ENCODE assay signal across 23 cellular contexts in genomic region chr3:87361271-87361670, GRCh38.
"Had no signal": no experiment of that assay in that cellular context is flagged by ENCODE, and none has a peak within 500 bp of the region (broad histone marks: within the 10 kb centered on the region; RNA-seq: fewer than 3 reads in every experiment).

No MANE protein-coding gene starts in this region.

- H3K27me3 ChIP-seq: right atrium auricular region, suprapubic skin, tibial artery, upper lobe of right lung had no signal

- H3K36me3 Mint-ChIP-seq: activated naive CD4-positive, alpha-beta T cell treated with anti-CD3 and anti-CD28 coated beads, Interleukin-2, amount 50 U/mL, for 72 hours; natural killer cell treated with Interleukin-12 subunit alpha and Interleukin-12 subunit beta and Interleukin-15 and Interleukin-18, amount 100 ng/mL, for 72 hours; stimulated activated naive B cell treated with anti-CD40 and anti-IgM and Interleukin-4, amounts not matched to agents 10 μg/mL and 1 μg/mL and 100 μg/mL, for 72 hours had no signal

- H3K4me1 Mint-ChIP-seq: activated CD4-positive, alpha-beta T cell treated with anti-CD3 and anti-CD28 coated beads for 36 hours; central memory CD8-positive, alpha-beta T cell; endodermal cell; stimulated activated naive B cell treated with anti-CD40 and anti-IgM and Interleukin-4, amounts not matched to agents 10 μg/mL and 1 μg/mL and 100 μg/mL, for 72 hours had no signal

- H3K27ac ChIP-seq: right atrium auricular region, suprapubic skin, tibial artery, upper lobe of right lung had no signal

- H3K4me1 ChIP-seq: right atrium auricular region, suprapubic skin, upper lobe of right lung had no signal

- H3K27ac Mint-ChIP-seq: activated CD4-positive, alpha-beta T cell treated with anti-CD3 and anti-CD28 coated beads for 36 hours; activated naive CD4-positive, alpha-beta T cell treated with anti-CD3 and anti-CD28 coated beads, Interleukin-2, amount 50 U/mL, for 72 hours; activated T-cell treated with anti-CD3 and anti-CD28 coated beads, Interleukin-2, amount 50 U/mL, for 72 hours; dendritic cell treated with granulocyte-macrophage colony-stimulating factor and Interleukin-4, amounts not matched to agents 40 ng/mL and 50 ng/mL, for 4 days; endodermal cell; natural killer cell treated with Interleukin-12 subunit alpha and Interleukin-12 subunit beta and Interleukin-15 and Interleukin-18, amount 100 ng/mL, for 72 hours; stimulated activated naive B cell treated with anti-CD40 and anti-IgM and Interleukin-4, amounts not matched to agents 10 μg/mL and 1 μg/mL and 100 μg/mL, for 72 hours had no signal

- H3K36me3 ChIP-seq: right atrium auricular region, suprapubic skin, tibial artery, upper lobe of right lung had no signal

- H3K9me3 ChIP-seq: mucosa of descending colon, right atrium auricular region, suprapubic skin, tibial artery, upper lobe of right lung had no signal

- DNase-seq: activated CD4-positive, alpha-beta T cell treated with anti-CD3 and anti-CD28 coated beads for 36 hours; activated CD4-positive, CD25-positive, alpha-beta regulatory T cell; activated naive CD4-positive, alpha-beta T cell; activated T-cell treated with anti-CD3 and anti-CD28 coated beads for 4 hours; activated T-cell treated with anti-CD3 and anti-CD28 coated beads, Interleukin-2, amount 50 U/mL, for 72 hours; anterior cingulate cortex; endodermal cell; head of caudate nucleus; hippocampal formation; left cardiac atrium; left ventricle myocardium superior; mucosa of descending colon; stimulated activated CD4-positive, alpha-beta T cell treated with anti-CD3 and anti-CD28 coated beads, Interleukin-1b, Interleukin-23, amount 100 ng/mL, for 48 hours; stimulated activated naive B cell treated with anti-CD40 and anti-IgM and Interleukin-4, amounts not matched to agents 10 μg/mL and 1 μg/mL and 100 μg/mL, for 72 hours; tibial artery; upper lobe of right lung had no signal

- H3K4me3 ChIP-seq: mucosa of descending colon, right atrium auricular region, smooth muscle cell, suprapubic skin, tibial artery, upper lobe of right lung had no signal

- H3K27me3 Mint-ChIP-seq: dendritic cell treated with granulocyte-macrophage colony-stimulating factor and Interleukin-4, amounts not matched to agents 40 ng/mL and 50 ng/mL, for 4 days had no signal

- H3K9me3 Mint-ChIP-seq: activated naive CD4-positive, alpha-beta T cell treated with anti-CD3 and anti-CD28 coated beads, Interleukin-2, amount 50 U/mL, for 72 hours; activated T-cell treated with anti-CD3 and anti-CD28 coated beads, Interleukin-2, amount 50 U/mL, for 72 hours; central memory CD8-positive, alpha-beta T cell; dendritic cell treated with granulocyte-macrophage colony-stimulating factor and Interleukin-4, amounts not matched to agents 40 ng/mL and 50 ng/mL, for 4 days; endodermal cell; natural killer cell treated with Interleukin-12 subunit alpha and Interleukin-12 subunit beta and Interleukin-15 and Interleukin-18, amount 100 ng/mL, for 72 hours; stimulated activated naive B cell treated with anti-CD40 and anti-IgM and Interleukin-4, amounts not matched to agents 10 μg/mL and 1 μg/mL and 100 μg/mL, for 72 hours had no signal

- H3K4me3 Mint-ChIP-seq: activated CD4-positive, alpha-beta T cell treated with anti-CD3 and anti-CD28 coated beads for 36 hours; activated T-cell treated with anti-CD3 and anti-CD28 coated beads, Interleukin-2, amount 50 U/mL, for 72 hours; central memory CD8-positive, alpha-beta T cell; dendritic cell treated with granulocyte-macrophage colony-stimulating factor and Interleukin-4, amounts not matched to agents 40 ng/mL and 50 ng/mL, for 4 days; endodermal cell; natural killer cell treated with Interleukin-12 subunit alpha and Interleukin-12 subunit beta and Interleukin-15 and Interleukin-18, amount 100 ng/mL, for 72 hours; stimulated activated naive B cell treated with anti-CD40 and anti-IgM and Interleukin-4, amounts not matched to agents 10 μg/mL and 1 μg/mL and 100 μg/mL, for 72 hours had no signal
